Comparison of ENCODE assay signal across 9 cellular contexts in the genomic region with DNA sequence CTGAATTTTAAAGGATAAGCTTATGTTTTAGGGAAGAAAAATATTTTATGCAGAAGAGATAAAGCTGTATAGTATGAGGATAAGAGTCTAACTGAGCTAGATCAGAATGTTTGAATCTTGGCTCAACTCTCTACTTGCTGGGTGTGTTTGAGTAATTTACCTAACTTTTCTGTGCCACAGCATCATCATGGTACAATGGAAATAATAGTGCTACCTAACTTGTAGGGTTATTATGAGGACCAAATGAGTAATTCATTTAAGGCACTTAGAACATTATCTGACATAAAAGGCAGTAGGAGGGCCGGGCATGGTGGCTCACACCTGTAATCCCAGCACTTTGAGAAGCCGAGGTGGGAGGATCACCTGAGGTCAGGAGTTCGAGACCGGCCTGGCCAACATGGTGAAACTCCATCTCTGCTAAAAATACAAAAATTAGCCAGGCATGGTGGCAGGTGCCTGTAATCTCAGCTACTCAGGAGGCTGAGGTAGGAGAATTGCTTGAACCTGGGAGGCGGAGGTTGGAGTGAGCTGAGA. TPM values are rescaled to one million over a fixed set of nuclear protein-coding genes. Genes with fewer than 3 reads are reported as not detected.
A peak's percentile ranks its signal among the peaks of the same experiment; 100 is the strongest.
DNase-seq lines count a peak whose midpoint lies in the region; ATAC-seq and TF ChIP-seq lines count a peak whose summit lies in the region.
"Not testable (repeated sequence)": the region's sequence is repeated elsewhere in the genome, so short reads cannot be mapped to it uniquely, and the experiment has no call there.
"Had no signal": no experiment of that assay in that cellular context is flagged by ENCODE, and none has a peak within 500 bp of the region (broad histone marks: within the 10 kb centered on the region; RNA-seq: fewer than 3 reads in every experiment).

No MANE protein-coding gene starts in this region.

- H3K9ac ChIP-seq in Loucy (ENCODE audit: low read depth, low read length, poor library complexity, severe bottlenecking) = not testable (repeated sequence)

- peaks cover 27% of the 10 kb centered on the region for H4K20me1 ChIP-seq in Loucy (ENCODE audit: insufficient read depth, low read length, poor library complexity, severe bottlenecking)

- intact Hi-C loops in activated T-helper 1 cell treated with anti-CD3 and anti-CD28 coated beads, Interleukin-12 subunit alpha, Interleukin-12 subunit beta, Interleukin-2, Interleukin-4 antibody, amounts not matched to agents 30 ng/mL and 10 ng/mL and 1 ng/mL, durations not matched to agents 14 hours and 24 hours and 36 hours (cut with micrococcal nuclease) = loop anchor here (5.0 kb wide), 4 partner anchors 178 to 492 kb away; a partner anchor contains a TSS

- peaks cover 67% of the 10 kb centered on the region for H3K36me3 Mint-ChIP-seq in CD4-positive, CD25-positive, alpha-beta regulatory T cell
- H3K36me3 Mint-ChIP-seq in activated CD8-positive, alpha-beta T cell treated with anti-CD3 and anti-CD28 coated beads, Interleukin-2, amount 10 ng/mL, durations not matched to agents 7 days and 5 days (ENCODE audit: low read depth) = peaks cover 85% of the 10 kb centered on the region
- H3K36me3 Mint-ChIP-seq in activated T-helper 1 cell treated with anti-CD3 and anti-CD28 coated beads, Interleukin-12 subunit alpha, Interleukin-12 subunit beta, Interleukin-2, Interleukin-4 antibody, amounts not matched to agents 30 ng/mL and 10 ng/mL and 1 ng/mL, durations not matched to agents 14 hours and 24 hours and 36 hours (ENCODE audit: low read depth) = peaks cover 75% of the 10 kb centered on the region
- H3K36me3 Mint-ChIP-seq in activated naive CD4-positive, alpha-beta T cell treated with anti-CD3 and anti-CD28 coated beads, Interleukin-2, amount 50 U/mL, for 24 hours = peaks cover 54% of the 10 kb centered on the region

- not testable (repeated sequence) for H3K9me3 Mint-ChIP-seq in CD4-positive, CD25-positive, alpha-beta regulatory T cell; activated CD8-positive, alpha-beta T cell treated with anti-CD3 and anti-CD28 coated beads, Interleukin-2, amount 10 ng/mL, durations not matched to agents 7 days and 5 days (ENCODE audit: insufficient read depth); activated T-helper 1 cell treated with anti-CD3 and anti-CD28 coated beads, Interleukin-12 subunit alpha, Interleukin-12 subunit beta, Interleukin-2, Interleukin-4 antibody, amounts not matched to agents 30 ng/mL and 10 ng/mL and 1 ng/mL, durations not matched to agents 14 hours and 24 hours and 36 hours; activated naive CD4-positive, alpha-beta T cell treated with anti-CD3 and anti-CD28 coated beads, Interleukin-2, amount 50 U/mL, for 24 hours

- H3K4me1 ChIP-seq in CD4-positive, CD25-positive, alpha-beta regulatory T cell (ENCODE audit: control insufficient read depth, insufficient read depth, low read length, poor library complexity, severe bottlenecking) = peaks cover 85% of the 10 kb centered on the region
- H3K4me1 ChIP-seq in Loucy (ENCODE audit: insufficient read depth, low read length, poor library complexity, severe bottlenecking) = peaks cover 58% of the 10 kb centered on the region
- H3K4me1 ChIP-seq in effector memory CD4-positive, alpha-beta T cell (ENCODE audit: control insufficient read depth, insufficient read depth, low read length, poor library complexity, severe bottlenecking) = peaks cover 34% of the 10 kb centered on the region

- peaks cover 92% of the 10 kb centered on the region for H3K79me2 ChIP-seq in Loucy (ENCODE audit: insufficient read depth, low read length)

- not testable (repeated sequence) for H3K27me3 Mint-ChIP-seq in CD4-positive, CD25-positive, alpha-beta regulatory T cell; activated CD8-positive, alpha-beta T cell treated with anti-CD3 and anti-CD28 coated beads, Interleukin-2, amount 10 ng/mL, durations not matched to agents 7 days and 5 days (ENCODE audit: low read depth); activated T-helper 1 cell treated with anti-CD3 and anti-CD28 coated beads, Interleukin-12 subunit alpha, Interleukin-12 subunit beta, Interleukin-2, Interleukin-4 antibody, amounts not matched to agents 30 ng/mL and 10 ng/mL and 1 ng/mL, durations not matched to agents 14 hours and 24 hours and 36 hours (ENCODE audit: insufficient read depth); activated naive CD4-positive, alpha-beta T cell treated with anti-CD3 and anti-CD28 coated beads, Interleukin-2, amount 50 U/mL, for 24 hours

- DNase-seq in CD4-positive, CD25-positive, alpha-beta regulatory T cell; activated CD8-positive, alpha-beta T cell treated with anti-CD3 and anti-CD28 coated beads, Interleukin-2, amount 10 ng/mL, durations not matched to agents 7 days and 5 days; activated T-helper 1 cell treated with anti-CD3 and anti-CD28 coated beads, Interleukin-12 subunit alpha, Interleukin-12 subunit beta, Interleukin-2, Interleukin-4 antibody, amounts not matched to agents 30 ng/mL and 10 ng/mL and 1 ng/mL, durations not matched to agents 14 hours and 24 hours and 36 hours (ENCODE audit: low spot score); effector memory CD4-positive, alpha-beta T cell: not testable (repeated sequence)
- DNase-seq in activated CD4-positive, alpha-beta T cell treated with anti-CD3 and anti-CD28 coated beads for 4 hours = peak; percentile 25 to 44
- DNase-seq in stimulated activated CD4-positive, alpha-beta T cell treated with anti-CD3 and anti-CD28 coated beads, Interleukin-1b, Interleukin-23, amount 100 ng/mL, for 48 hours = peak; percentile 33

- H3K36me3 ChIP-seq in CD4-positive, CD25-positive, alpha-beta regulatory T cell (ENCODE audit: control insufficient read depth, insufficient read depth, low read length) = peaks cover 52% of the 10 kb centered on the region
- H3K36me3 ChIP-seq in Loucy (ENCODE audit: insufficient read depth, low read length) = peaks cover 44% of the 10 kb centered on the region; the same call in 1 of the 2 replicates
- H3K36me3 ChIP-seq in effector memory CD4-positive, alpha-beta T cell (ENCODE audit: control insufficient read depth, insufficient read depth, low read length) = peaks cover 40% of the 10 kb centered on the region

- H3K9me3 ChIP-seq in CD4-positive, CD25-positive, alpha-beta regulatory T cell (ENCODE audit: control insufficient read depth in 2 of 2, low read length in 2 of 2); Loucy (ENCODE audit: insufficient read depth, low read depth, low read length); effector memory CD4-positive, alpha-beta T cell (ENCODE audit: control insufficient read depth, low read length): not testable (repeated sequence)

- H3K4me3 ChIP-seq in CD4-positive, CD25-positive, alpha-beta regulatory T cell (ENCODE audit: low read depth, low read length) = peak overlapping the region; percentile 71
- not testable (repeated sequence) for H3K4me3 ChIP-seq in Loucy (ENCODE audit: low read length, poor library complexity, severe bottlenecking); effector memory CD4-positive, alpha-beta T cell (ENCODE audit: insufficient read depth, low read depth, low read length, poor library complexity, severe bottlenecking)

- not testable (repeated sequence) for TF ChIP-seq CTCF in Loucy (conservative IDR thresholded peaks at IDR 0.05; ENCODE audit: low read length)

- not testable (repeated sequence) for H2AFZ ChIP-seq in Loucy (ENCODE audit: low read length)

- POLR2A ChIA-PET in activated CD8-positive, alpha-beta T cell treated with anti-CD3 and anti-CD28 coated beads, Interleukin-2, amount 10 ng/mL, durations not matched to agents 7 days and 5 days (lab: Charles Lee) = interaction anchor here (0.6 to 2.2 kb wide), 3 partner anchors 50 to 106 kb away, joined by 3 to 6 read pairs (median 3); a partner anchor contains a TSS

- CTCF ChIA-PET in activated CD8-positive, alpha-beta T cell treated with anti-CD3 and anti-CD28 coated beads, Interleukin-2, amount 10 ng/mL, durations not matched to agents 7 days and 5 days (lab: Charles Lee) = interaction anchor here (0.7 to 5.6 kb wide), 7 partner anchors 12 to 110 kb away, joined by 3 to 42 read pairs (median 4); no protein-coding TSS in a partner anchor

- not testable (repeated sequence) for H3K27me3 ChIP-seq in CD4-positive, CD25-positive, alpha-beta regulatory T cell (ENCODE audit: control insufficient read depth, insufficient read depth, low read length); Loucy (ENCODE audit: insufficient read depth, low read length, poor library complexity, severe bottlenecking); effector memory CD4-positive, alpha-beta T cell (replicated peaks; ENCODE audit: control insufficient read depth, insufficient read depth, low read length, poor library complexity, severe bottlenecking)

- H3F3A ChIP-seq in Loucy (ENCODE audit: low read depth) = not testable (repeated sequence)

- peak overlapping the region; percentile 58 for H3K27ac ChIP-seq in CD4-positive, CD25-positive, alpha-beta regulatory T cell (ENCODE audit: insufficient read depth, low read length, poor library complexity, severe bottlenecking)
- peak overlapping the region; percentile 86 for H3K27ac ChIP-seq in effector memory CD4-positive, alpha-beta T cell (ENCODE audit: insufficient read depth, low read length, poor library complexity, severe bottlenecking)

- peaks cover 20 to 85% (median 67%) of the 10 kb centered on the region in 4 donors for H3K4me1 Mint-ChIP-seq in CD4-positive, CD25-positive, alpha-beta regulatory T cell
- peaks cover 79% of the 10 kb centered on the region for H3K4me1 Mint-ChIP-seq in activated CD8-positive, alpha-beta T cell treated with anti-CD3 and anti-CD28 coated beads, Interleukin-2, amount 10 ng/mL, durations not matched to agents 7 days and 5 days (ENCODE audit: low read depth)
- H3K4me1 Mint-ChIP-seq in activated T-helper 1 cell treated with anti-CD3 and anti-CD28 coated beads, Interleukin-12 subunit alpha, Interleukin-12 subunit beta, Interleukin-2, Interleukin-4 antibody, amounts not matched to agents 30 ng/mL and 10 ng/mL and 1 ng/mL, durations not matched to agents 14 hours and 24 hours and 36 hours (ENCODE audit: low read depth) = peaks cover 79% of the 10 kb centered on the region
- H3K4me1 Mint-ChIP-seq in activated naive CD4-positive, alpha-beta T cell treated with anti-CD3 and anti-CD28 coated beads, Interleukin-2, amount 50 U/mL, for 24 hours = peaks cover 83% of the 10 kb centered on the region

- peak overlapping the region; percentile 89 for H3K4me2 ChIP-seq in Loucy (ENCODE audit: low read depth, low read length, poor library complexity, severe bottlenecking)

- peak overlapping the region; percentile 75 to 99 (median 87) for H3K27ac Mint-ChIP-seq in CD4-positive, CD25-positive, alpha-beta regulatory T cell
- H3K27ac Mint-ChIP-seq in activated CD8-positive, alpha-beta T cell treated with anti-CD3 and anti-CD28 coated beads, Interleukin-2, amount 10 ng/mL, durations not matched to agents 7 days and 5 days = peak overlapping the region; percentile 41
- H3K27ac Mint-ChIP-seq in activated T-helper 1 cell treated with anti-CD3 and anti-CD28 coated beads, Interleukin-12 subunit alpha, Interleukin-12 subunit beta, Interleukin-2, Interleukin-4 antibody, amounts not matched to agents 30 ng/mL and 10 ng/mL and 1 ng/mL, durations not matched to agents 14 hours and 24 hours and 36 hours = peak overlapping the region; percentile 88
- peak overlapping the region; percentile 89 for H3K27ac Mint-ChIP-seq in activated naive CD4-positive, alpha-beta T cell treated with anti-CD3 and anti-CD28 coated beads, Interleukin-2, amount 50 U/mL, for 24 hours

- ATAC-seq in CD4-positive, CD25-positive, alpha-beta regulatory T cell (ENCODE audit: low read depth in 2 of 2); activated CD8-positive, alpha-beta T cell treated with anti-CD3 and anti-CD28 coated beads, Interleukin-2, amount 10 ng/mL, durations not matched to agents 7 days and 5 days: not testable (repeated sequence)

- H3K9me2 ChIP-seq in Loucy (replicated peaks; ENCODE audit: low read depth, low read length) = not testable (repeated sequence)

- H3K4me3 Mint-ChIP-seq in CD4-positive, CD25-positive, alpha-beta regulatory T cell = peak overlapping the region; percentile 86 to 100 (median 99)
- peak overlapping the region; percentile 99 for H3K4me3 Mint-ChIP-seq in activated CD8-positive, alpha-beta T cell treated with anti-CD3 and anti-CD28 coated beads, Interleukin-2, amount 10 ng/mL, durations not matched to agents 7 days and 5 days
- H3K4me3 Mint-ChIP-seq in activated T-helper 1 cell treated with anti-CD3 and anti-CD28 coated beads, Interleukin-12 subunit alpha, Interleukin-12 subunit beta, Interleukin-2, Interleukin-4 antibody, amounts not matched to agents 30 ng/mL and 10 ng/mL and 1 ng/mL, durations not matched to agents 14 hours and 24 hours and 36 hours = peak overlapping the region; percentile 49
- H3K4me3 Mint-ChIP-seq in activated naive CD4-positive, alpha-beta T cell treated with anti-CD3 and anti-CD28 coated beads, Interleukin-2, amount 50 U/mL, for 24 hours = peak overlapping the region; percentile 100

RNA-seq across cellular contexts. Expression of a gene that starts 4.5 kb away (rescaled TPM):
- total RNA-seq in CD4-positive, CD25-positive, alpha-beta regulatory T cell = 585 TPM
- 100 to 1,000 TPM; 704 to 823 (median 778) TPM for polyA plus RNA-seq in CD4-positive, CD25-positive, alpha-beta regulatory T cell
- 100 to 1,000 TPM; 515 to 530 TPM for total RNA-seq in activated CD8-positive, alpha-beta T cell treated with anti-CD3 and anti-CD28 coated beads, Interleukin-2, amount 10 ng/mL, durations not matched to agents 7 days and 5 days
- 630 and 646 TPM in 2 replicates for total RNA-seq in activated T-helper 1 cell treated with anti-CD3 and anti-CD28 coated beads, Interleukin-12 subunit alpha, Interleukin-12 subunit beta, Interleukin-2, Interleukin-4 antibody, amounts not matched to agents 30 ng/mL and 10 ng/mL and 1 ng/mL, durations not matched to agents 14 hours and 24 hours and 36 hours
- total RNA-seq: GM23338 had no signal
- polyA plus RNA-seq: GM23338 had no signal

RNA-seq across cellular contexts. Expression of a gene that starts 33.4 kb away (rescaled TPM):
- total RNA-seq in CD4-positive, CD25-positive, alpha-beta regulatory T cell = 476 TPM
- 1,000 to 10,000 TPM; 1,148 to 1,577 (median 1,304) TPM for polyA plus RNA-seq in CD4-positive, CD25-positive, alpha-beta regulatory T cell
- 100 to 1,000 TPM; 541 to 588 TPM for total RNA-seq in activated CD8-positive, alpha-beta T cell treated with anti-CD3 and anti-CD28 coated beads, Interleukin-2, amount 10 ng/mL, durations not matched to agents 7 days and 5 days
- total RNA-seq in activated T-helper 1 cell treated with anti-CD3 and anti-CD28 coated beads, Interleukin-12 subunit alpha, Interleukin-12 subunit beta, Interleukin-2, Interleukin-4 antibody, amounts not matched to agents 30 ng/mL and 10 ng/mL and 1 ng/mL, durations not matched to agents 14 hours and 24 hours and 36 hours = 486 and 491 TPM in 2 replicates
- total RNA-seq: GM23338 had no signal
- polyA plus RNA-seq: GM23338 had no signal

RNA-seq across cellular contexts. Expression of a gene that starts 35.1 kb away (rescaled TPM):
- total RNA-seq in CD4-positive, CD25-positive, alpha-beta regulatory T cell = 196 TPM
- 100 to 1,000 TPM; 393 to 477 (median 433) TPM for polyA plus RNA-seq in CD4-positive, CD25-positive, alpha-beta regulatory T cell
- 100 to 1,000 TPM; 227 to 232 TPM for total RNA-seq in activated CD8-positive, alpha-beta T cell treated with anti-CD3 and anti-CD28 coated beads, Interleukin-2, amount 10 ng/mL, durations not matched to agents 7 days and 5 days
- 134 and 145 TPM in 2 replicates for total RNA-seq in activated T-helper 1 cell treated with anti-CD3 and anti-CD28 coated beads, Interleukin-12 subunit alpha, Interleukin-12 subunit beta, Interleukin-2, Interleukin-4 antibody, amounts not matched to agents 30 ng/mL and 10 ng/mL and 1 ng/mL, durations not matched to agents 14 hours and 24 hours and 36 hours
- total RNA-seq: GM23338 had no signal
- polyA plus RNA-seq: GM23338 had no signal

RNA-seq across cellular contexts. Expression of a gene that starts 45.0 kb away (rescaled TPM):
- total RNA-seq in CD4-positive, CD25-positive, alpha-beta regulatory T cell = 1.0 TPM
- under 1 TPM in 1 of 4 donors, not detected in 3; 0.37 TPM for polyA plus RNA-seq in CD4-positive, CD25-positive, alpha-beta regulatory T cell
- 10 to 100 TPM; 11.7 to 12.2 TPM for total RNA-seq in activated CD8-positive, alpha-beta T cell treated with anti-CD3 and anti-CD28 coated beads, Interleukin-2, amount 10 ng/mL, durations not matched to agents 7 days and 5 days
- total RNA-seq in activated T-helper 1 cell treated with anti-CD3 and anti-CD28 coated beads, Interleukin-12 subunit alpha, Interleukin-12 subunit beta, Interleukin-2, Interleukin-4 antibody, amounts not matched to agents 30 ng/mL and 10 ng/mL and 1 ng/mL, durations not matched to agents 14 hours and 24 hours and 36 hours = 13.2 and 15.9 TPM in 2 replicates

RNA-seq across cellular contexts. Expression of a gene that starts 50.3 kb away (rescaled TPM):
- total RNA-seq in CD4-positive, CD25-positive, alpha-beta regulatory T cell = 49.1 TPM
- polyA plus RNA-seq in CD4-positive, CD25-positive, alpha-beta regulatory T cell = 10 to 100 TPM; 23.5 to 29.2 (median 25.4) TPM
- total RNA-seq in activated CD8-positive, alpha-beta T cell treated with anti-CD3 and anti-CD28 coated beads, Interleukin-2, amount 10 ng/mL, durations not matched to agents 7 days and 5 days = 10 to 100 TPM; 38.5 to 39.8 TPM
- 44.1 and 46.0 TPM in 2 replicates for total RNA-seq in activated T-helper 1 cell treated with anti-CD3 and anti-CD28 coated beads, Interleukin-12 subunit alpha, Interleukin-12 subunit beta, Interleukin-2, Interleukin-4 antibody, amounts not matched to agents 30 ng/mL and 10 ng/mL and 1 ng/mL, durations not matched to agents 14 hours and 24 hours and 36 hours

Comparison
In these comparisons a context has a peak if more than half of its experiments do, and no peak if none do; other contexts are left out.
1. H3K4me3 Mint-ChIP-seq: peak in every context shown above with its lines; median percentile 100 in activated naive CD4-positive, alpha-beta T cell treated with anti-CD3 and anti-CD28 coated beads, Interleukin-2, amount 50 U/mL, for 24 hours; 99 in CD4-positive, CD25-positive, alpha-beta regulatory T cell; 99 in activated CD8-positive, alpha-beta T cell treated with anti-CD3 and anti-CD28 coated beads, Interleukin-2, amount 10 ng/mL, durations not matched to agents 7 days and 5 days; 49 in activated T-helper 1 cell treated with anti-CD3 and anti-CD28 coated beads, Interleukin-12 subunit alpha, Interleukin-12 subunit beta, Interleukin-2, Interleukin-4 antibody, amounts not matched to agents 30 ng/mL and 10 ng/mL and 1 ng/mL, durations not matched to agents 14 hours and 24 hours and 36 hours.